Comparison of ENCODE assay signal across 11 cellular contexts in the genomic region with DNA sequence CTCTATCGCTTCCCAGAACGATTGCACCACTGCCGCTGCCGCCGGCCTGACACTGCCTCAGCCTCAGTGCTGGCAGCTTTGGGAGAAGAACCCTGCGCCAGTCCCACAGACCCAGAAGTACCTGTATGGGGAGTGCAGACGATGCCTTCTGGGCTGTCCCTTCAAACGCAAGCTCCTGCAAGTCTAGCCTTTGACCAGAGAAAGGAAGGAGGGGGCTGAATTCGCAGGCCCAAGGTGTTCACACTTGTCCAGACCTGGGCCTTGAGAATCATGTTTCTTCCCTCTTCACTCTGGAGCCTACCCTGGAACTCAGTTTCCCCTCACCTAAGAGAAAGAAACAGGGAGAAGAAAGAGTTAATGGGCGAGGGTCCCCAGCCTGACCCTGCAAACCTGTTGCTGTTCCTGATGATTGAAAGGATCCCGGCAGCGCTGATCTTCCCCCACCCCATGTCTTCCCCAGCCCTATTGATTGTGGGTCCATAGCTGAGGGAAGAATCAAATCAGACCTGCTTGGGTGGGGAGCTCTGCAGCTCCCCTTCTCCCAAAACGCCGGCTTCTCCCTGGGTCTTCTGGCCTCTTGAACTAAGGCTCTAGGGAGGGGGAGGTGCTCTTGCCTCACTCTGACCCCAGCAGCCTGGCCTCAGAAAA. TPM values are rescaled to one million over a fixed set of nuclear protein-coding genes. Genes with fewer than 3 reads are reported as not detected.
DNase-seq lines count a peak whose midpoint lies in the region; ATAC-seq and TF ChIP-seq lines count a peak whose summit lies in the region.
"Had no signal": no experiment of that assay in that cellular context is flagged by ENCODE, and none has a peak within 500 bp of the region (broad histone marks: within the 10 kb centered on the region; RNA-seq: fewer than 3 reads in every experiment).

No MANE protein-coding gene starts in this region.

- TF ChIP-seq EP300 in tibial nerve (IDR thresholded peaks at IDR 0.05) = peak in 1 of 2 donors; percentile 9

- H3K4me1 Mint-ChIP-seq in activated T-cell treated with anti-CD3 and anti-CD28 coated beads, Interleukin-2, amount 50 U/mL, for 72 hours (ENCODE audit: low read depth) = peaks cover 26% of the 10 kb centered on the region
- H3K4me1 Mint-ChIP-seq in activated T-cell treated with anti-CD3 and anti-CD28 coated beads, Interleukin-2, amount 50 U/mL, for 4 hours (ENCODE audit: low read depth) = peaks cover 26% of the 10 kb centered on the region

- H3K27ac Mint-ChIP-seq in activated T-cell treated with anti-CD3 and anti-CD28 coated beads, Interleukin-2, amount 50 U/mL, for 72 hours = no peak overlapping the region

- intact Hi-C loops in mammary epithelial cell (cut with micrococcal nuclease) = loop anchor here (2.0 to 5.0 kb wide), 2 partner anchors 63 to 405 kb away; partner anchors contain the start of gene USP2

- CTCF ChIA-PET in mammary epithelial cell (lab: Charles Lee; ENCODE audit: low non-redundant PET) = no interaction called here

- no peaks in the 10 kb centered on the region for H3K9me3 Mint-ChIP-seq in activated T-cell treated with anti-CD3 and anti-CD28 coated beads, Interleukin-2, amount 50 U/mL, for 72 hours
- no peaks in the 10 kb centered on the region for H3K9me3 Mint-ChIP-seq in activated T-cell treated with anti-CD3 and anti-CD28 coated beads, Interleukin-2, amount 50 U/mL, for 4 hours

- H3K9ac ChIP-seq in mammary epithelial cell (ENCODE audit: insufficient read depth, low read length) (no peak overlapping the region), muscle layer of colon (ENCODE audit: low read length) (peak overlapping the region; percentile 14)

- H3K27me3 ChIP-seq in mammary epithelial cell (ENCODE audit: insufficient read depth, low read length) = no peaks in the 10 kb centered on the region
- no peaks in the 10 kb centered on the region for H3K27me3 ChIP-seq in muscle layer of colon (ENCODE audit: control insufficient read depth in 1 of 2, insufficient read depth in 2 of 2, low read length in 2 of 2)
- H3K27me3 ChIP-seq in tibial nerve = peaks cover 0 to 31% of the 10 kb centered on the region in 2 donors
- H3K27me3 ChIP-seq: brain microvascular endothelial cell had no signal

- no peaks in the 10 kb centered on the region for H3K79me2 ChIP-seq in mammary epithelial cell (ENCODE audit: insufficient read depth, low read length)

- no TSS peak for BruUV-seq in mammary epithelial cell (replicated peaks; lab: Mats Ljungman, UMichigan)

- H3K4me3 Mint-ChIP-seq in activated T-cell treated with anti-CD3 and anti-CD28 coated beads, Interleukin-2, amount 50 U/mL, for 72 hours = peak overlapping the region; percentile 31 to 32
- H3K4me3 Mint-ChIP-seq in activated T-cell treated with anti-CD3 and anti-CD28 coated beads, Interleukin-2, amount 50 U/mL, for 4 hours = no peak overlapping the region

- in situ Hi-C loops in mammary epithelial cell (cut with MboI; ENCODE audit: low sequenced_read_pairs in 2 of 2) = no loop called here

- peak overlapping the region; percentile 96 for H3K4me2 ChIP-seq in mammary epithelial cell (ENCODE audit: insufficient read depth, low read depth, low read length)

- dilution Hi-C loops in mammary epithelial cell (cut with HindIII; ENCODE audit: low sequenced_read_pairs) = no loop called here

- H4K20me1 ChIP-seq in mammary epithelial cell (ENCODE audit: insufficient read depth, low read length) = no peaks in the 10 kb centered on the region

- H3K4me1 ChIP-seq in mammary epithelial cell (ENCODE audit: insufficient read depth, low read length) (peaks cover 68% of the 10 kb centered on the region), muscle layer of colon (ENCODE audit: insufficient read depth, low read length) (peaks cover 58% of the 10 kb centered on the region), tibial nerve (peaks cover 0 to 91% (median 60%) of the 10 kb centered on the region in 4 donors)

- no peak for ATAC-seq in activated T-cell treated with anti-CD3 and anti-CD28 coated beads, Interleukin-2, amount 50 U/mL, for 72 hours (replicated peaks in 1 of 2)
- ATAC-seq in activated T-cell treated with anti-CD3 and anti-CD28 coated beads, Interleukin-2, amount 50 U/mL, for 4 hours = no peak
- ATAC-seq: left lobe of liver had no signal

- 70% methylated on average over 6 of the region's 14 CpGs for WGBS in mammary epithelial cell (ENCODE audit: low coverage, missing lambda C conversion rate)
- WGBS in tibial nerve, 2 donors = 42 to 61% methylated on average over 6 to 10 of the region's 14 CpGs

- peak overlapping the region in 1 of 3 experiments; percentile 21 for H3K4me3 ChIP-seq in mammary epithelial cell (replicated peaks in 1 of 3; ENCODE audit: insufficient read depth in 1 of 3, low read depth in 2 of 3, low read length in 3 of 3)
- H3K4me3 ChIP-seq in muscle layer of colon (ENCODE audit: low read depth in 1 of 2, low read length in 2 of 2) = peak overlapping the region; percentile 16 to 45
- peak overlapping the region; percentile 60 to 71 (median 65) for H3K4me3 ChIP-seq in tibial nerve

- TF ChIP-seq CTCF in mammary epithelial cell (conservative IDR thresholded peaks at IDR 0.05 in 1 of 2, IDR thresholded peaks at IDR 0.05 in 1 of 2; ENCODE audit: extremely low read depth in 1 of 2, insufficient read depth in 1 of 2, low read depth in 1 of 2, low read length in 2 of 2) (no peak), tibial nerve (IDR thresholded peaks at IDR 0.05) (no peak)

- H2AFZ ChIP-seq in mammary epithelial cell (ENCODE audit: low read depth, low read length) = peak overlapping the region; percentile 85

- no peak for DNase-seq in activated T-cell treated with anti-CD3 and anti-CD28 coated beads, Interleukin-2, amount 50 U/mL, for 72 hours
- DNase-seq in activated T-cell treated with anti-CD3 and anti-CD28 coated beads, Interleukin-2, amount 50 U/mL, for 4 hours = no peak
- DNase-seq in mammary epithelial cell (peak; percentile 44), tibial nerve (ENCODE audit: low spot score in 2 of 2) (no peak), hypothalamus (lab: John Stamatoyannopoulos, UW) (no peak), ureter (ENCODE audit: low spot score) (no peak)
- no peak for DNase-seq in stimulated activated CD4-positive, alpha-beta T cell treated with anti-CD3 and anti-CD28 coated beads, Interleukin-12 subunit alpha, Interleukin-12 subunit beta, amount 100 ng/mL, for 4 hours
- DNase-seq: T-helper 9 cell had no signal

- H3K27me3 Mint-ChIP-seq in activated T-cell treated with anti-CD3 and anti-CD28 coated beads, Interleukin-2, amount 50 U/mL, for 72 hours (ENCODE audit: low read depth) = peaks cover 8% of the 10 kb centered on the region
- H3K27me3 Mint-ChIP-seq in activated T-cell treated with anti-CD3 and anti-CD28 coated beads, Interleukin-2, amount 50 U/mL, for 4 hours (ENCODE audit: low read depth) = peaks cover 16% of the 10 kb centered on the region

- peak overlapping the region; percentile 73 for H3K27ac ChIP-seq in mammary epithelial cell (ENCODE audit: insufficient read depth, low read depth, low read length)
- peak overlapping the region; percentile 99 for H3K27ac ChIP-seq in muscle layer of colon (ENCODE audit: low read depth, low read length)
- H3K27ac ChIP-seq in tibial nerve = peak overlapping the region; percentile 89 to 96 (median 93)
- H3K27ac ChIP-seq: brain microvascular endothelial cell had no signal

- H3K36me3 ChIP-seq in mammary epithelial cell (ENCODE audit: insufficient read depth, low read length) = no peaks in the 10 kb centered on the region
- H3K36me3 ChIP-seq in muscle layer of colon (ENCODE audit: insufficient read depth, low read length) = peaks cover 25% of the 10 kb centered on the region
- H3K36me3 ChIP-seq in tibial nerve = peaks cover 0 to 4% (median 0%) of the 10 kb centered on the region in 3 donors
- H3K36me3 ChIP-seq: brain microvascular endothelial cell had no signal

- peak in 1 of 2 donors; percentile 36 for TF ChIP-seq POLR2A in tibial nerve (IDR thresholded peaks at IDR 0.05)

- H3K9me3 ChIP-seq in mammary epithelial cell (replicated peaks; ENCODE audit: insufficient read depth, low read length) (no peaks in the 10 kb centered on the region), muscle layer of colon (ENCODE audit: low read length) (no peaks in the 10 kb centered on the region), tibial nerve (no peaks in the 10 kb centered on the region)

- no peaks in the 10 kb centered on the region for H3K36me3 Mint-ChIP-seq in activated T-cell treated with anti-CD3 and anti-CD28 coated beads, Interleukin-2, amount 50 U/mL, for 72 hours (ENCODE audit: insufficient read depth in 2 of 2)
- H3K36me3 Mint-ChIP-seq in activated T-cell treated with anti-CD3 and anti-CD28 coated beads, Interleukin-2, amount 50 U/mL, for 4 hours (ENCODE audit: insufficient read depth) = no peaks in the 10 kb centered on the region

RNA-seq across cellular contexts. Expression of gene MCAM, which starts 0.8 kb away (rescaled TPM):
- total RNA-seq in activated T-cell treated with anti-CD3 and anti-CD28 coated beads, Interleukin-2, amount 50 U/mL, for 72 hours = 1 to 10 TPM; 4.7 to 5.2 TPM
- total RNA-seq in activated T-cell treated with anti-CD3 and anti-CD28 coated beads, Interleukin-2, amount 50 U/mL, for 4 hours = 1 to 10 TPM in 2 of 3 donors, under 1 TPM in 1; 0.96 to 3.2 (median 2.1) TPM
- total RNA-seq in mammary epithelial cell = 100 to 1,000 TPM in 1 of 2 donors, 10 to 100 TPM in 1; 47.2 to 409 TPM
- 75.0 TPM for polyA plus RNA-seq in mammary epithelial cell
- 36.1 TPM for polyA minus RNA-seq in mammary epithelial cell
- 1,000 to 10,000 TPM in 1 of 4 donors, 100 to 1,000 TPM in 3; 612 to 1,198 (median 830) TPM for total RNA-seq in tibial nerve
- total RNA-seq in ureter = 98.7 TPM

RNA-seq across cellular contexts. Expression of gene RNF26, which starts 16.6 kb away (rescaled TPM):
- total RNA-seq in activated T-cell treated with anti-CD3 and anti-CD28 coated beads, Interleukin-2, amount 50 U/mL, for 72 hours = 10 to 100 TPM; 32.5 to 38.9 TPM
- 10 to 100 TPM; 18.6 to 20.7 (median 18.9) TPM for total RNA-seq in activated T-cell treated with anti-CD3 and anti-CD28 coated beads, Interleukin-2, amount 50 U/mL, for 4 hours
- total RNA-seq in mammary epithelial cell (10 to 100 TPM in 1 of 2 donors, 1 to 10 TPM in 1; 3.7 to 34.4 TPM), tibial nerve (10 to 100 TPM; 13.8 to 19.2 (median 15.9) TPM), ureter (23.1 TPM)
- polyA plus RNA-seq in mammary epithelial cell = 39.1 TPM
- 66.6 TPM for polyA minus RNA-seq in mammary epithelial cell

RNA-seq across cellular contexts. Expression of gene C1QTNF5, which starts 23.0 kb away (rescaled TPM):
- not detected for total RNA-seq in activated T-cell treated with anti-CD3 and anti-CD28 coated beads, Interleukin-2, amount 50 U/mL, for 72 hours
- total RNA-seq in activated T-cell treated with anti-CD3 and anti-CD28 coated beads, Interleukin-2, amount 50 U/mL, for 4 hours = not detected
- total RNA-seq in mammary epithelial cell (under 1 TPM in 1 of 2 donors, not detected in 1; 0.50 TPM), tibial nerve (10 to 100 TPM; 12.5 to 55.2 (median 34.1) TPM), ureter (14.6 TPM)
- 0.07 TPM for polyA plus RNA-seq in mammary epithelial cell
- not detected for polyA minus RNA-seq in mammary epithelial cell

RNA-seq across cellular contexts. Expression of gene MFRP, which starts 28.8 kb away (rescaled TPM):
- not detected for total RNA-seq in activated T-cell treated with anti-CD3 and anti-CD28 coated beads, Interleukin-2, amount 50 U/mL, for 72 hours
- total RNA-seq in activated T-cell treated with anti-CD3 and anti-CD28 coated beads, Interleukin-2, amount 50 U/mL, for 4 hours = not detected
- total RNA-seq in mammary epithelial cell = not detected
- polyA plus RNA-seq in mammary epithelial cell = not detected
- not detected for polyA minus RNA-seq in mammary epithelial cell
- total RNA-seq in tibial nerve = under 1 TPM in 1 of 4 donors, not detected in 3; 0.44 TPM
- total RNA-seq in ureter = not detected
- total RNA-seq: left lobe of liver had no signal

Comparison
In these comparisons a context has a peak if more than half of its experiments do, and no peak if none do; other contexts are left out.
1. RNA of gene MCAM, which starts 0.8 kb away (total RNA-seq): 612 to 1,198 TPM in tibial nerve, 47.2 to 409 TPM in mammary epithelial cell and 98.7 TPM in ureter (single experiment); 4.7 to 5.2 TPM in activated T-cell treated with anti-CD3 and anti-CD28 coated beads, Interleukin-2, amount 50 U/mL, for 72 hours and 0.96 to 3.2 TPM in activated T-cell treated with anti-CD3 and anti-CD28 coated beads, Interleukin-2, amount 50 U/mL, for 4 hours; every median in the first group is over 4 times any median in the second.
2. RNA of gene C1QTNF5, which starts 23.0 kb away (total RNA-seq): 12.5 to 55.2 TPM in tibial nerve and 14.6 TPM in ureter (single experiment); 0.50 TPM in mammary epithelial cell, not detected in activated T-cell treated with anti-CD3 and anti-CD28 coated beads, Interleukin-2, amount 50 U/mL, for 72 hours and not detected in activated T-cell treated with anti-CD3 and anti-CD28 coated beads, Interleukin-2, amount 50 U/mL, for 4 hours; every median in the first group is over 4 times any median in the second.
3. Peak in every context shown above with its lines, with median percentiles within 50 percentile points of each other: H3K27ac ChIP-seq.